Comparison of ENCODE assay signal across 6 cellular contexts in genomic region chr16:3035972-3036725, GRCh38. TPM values are rescaled to one million over a fixed set of nuclear protein-coding genes. Genes with fewer than 3 reads are reported as not detected.
A peak's percentile ranks its signal among the peaks of the same experiment; 100 is the strongest.
DNase-seq lines count a peak whose midpoint lies in the region; TF ChIP-seq lines count a peak whose summit lies in the region.
"Had no signal": no experiment of that assay in that cellular context is flagged by ENCODE, and none has a peak within 500 bp of the region (broad histone marks: within the 10 kb centered on the region; RNA-seq: fewer than 3 reads in every experiment).

No MANE protein-coding gene starts in this region.

- TF ChIP-seq POLR2A in spleen (IDR thresholded peaks at IDR 0.05): no peak

- no peak overlapping the region for H3K27ac ChIP-seq in OCI-LY3 (ENCODE audit: low read length)
- H3K27ac ChIP-seq in esophagus (ENCODE audit: low read depth in 2 of 2, low read length in 1 of 2): peak overlapping the region; percentile 84 to 85
- no peak overlapping the region for H3K27ac ChIP-seq in spleen

- H3K27me3 ChIP-seq in OCI-LY3 (ENCODE audit: low read depth, low read length): peaks cover 20% of the 10 kb centered on the region
- peaks cover 0 to 3% of the 10 kb centered on the region in 2 donors for H3K27me3 ChIP-seq in esophagus (ENCODE audit: control insufficient read depth in 1 of 2, insufficient read depth in 2 of 2, low read length in 2 of 2)
- H3K27me3 ChIP-seq in spleen (replicated peaks in 1 of 7): peaks cover 7 to 100% (median 76%) of the 10 kb centered on the region in 7 donors

- 1 to 2% methylated on average over 36 to 40 of the region's 40 CpGs for WGBS in esophagus, 2 donors
- WGBS in spleen, 5 donors: 2 to 6% (median 5%) methylated on average over 31 to 40 of the region's 40 CpGs

- no peak overlapping the region for H2AFZ ChIP-seq in OCI-LY3 (ENCODE audit: low read depth, low read length)

- DNase-seq in spleen (peak; percentile 84), NCI-H1930 (lab: John Stamatoyannopoulos, UW) (no peak)
- no peak for DNase-seq in activated CD4-positive, alpha-beta T cell treated with anti-CD3 and anti-CD28 coated beads for 4 hours
- DNase-seq: activated CD8-positive, alpha-beta memory T cell treated with anti-CD3 and anti-CD28 coated beads, Interleukin-2, amount 50 U/mL, for 48 hours had no signal

- H3K9me3 ChIP-seq in OCI-LY3 (ENCODE audit: insufficient read depth, low read length) (no peaks in the 10 kb centered on the region), esophagus (ENCODE audit: control insufficient read depth in 2 of 2, insufficient read depth in 1 of 2, low read depth in 1 of 2, low read length in 1 of 2) (no peaks in the 10 kb centered on the region), spleen (no peaks in the 10 kb centered on the region)

- peak overlapping the region; percentile 41 for H3K4me2 ChIP-seq in OCI-LY3 (ENCODE audit: low read length)

- H3K36me3 ChIP-seq in OCI-LY3 (replicated peaks; ENCODE audit: low read depth, low read length) (no peaks in the 10 kb centered on the region), esophagus (ENCODE audit: control insufficient read depth in 2 of 2, insufficient read depth in 2 of 2, low read length in 1 of 2) (peaks cover 0 to 4% of the 10 kb centered on the region in 2 donors), spleen (no peaks in the 10 kb centered on the region)

- H4K20me1 ChIP-seq in OCI-LY3 (ENCODE audit: insufficient read depth, low read length): no peaks in the 10 kb centered on the region

- TF ChIP-seq CTCF in OCI-LY3 (IDR thresholded peaks at IDR 0.05; ENCODE audit: low read depth, low read length): no peak
- no peak for TF ChIP-seq CTCF in spleen (IDR thresholded peaks at IDR 0.05 in 8 of 11, conservative IDR thresholded peaks at IDR 0.05 in 3 of 11)

- no peak overlapping the region for H3K9ac ChIP-seq in OCI-LY3 (ENCODE audit: low read length)

- H3K79me2 ChIP-seq in OCI-LY3 (ENCODE audit: low read length): no peaks in the 10 kb centered on the region

- intact Hi-C loops in spleen (cut with DNase I; ENCODE audit: low total_unique reads): no loop called here

- H3K4me3 ChIP-seq in OCI-LY3 (ENCODE audit: low read length) (peak overlapping the region; percentile 51), esophagus (ENCODE audit: low read depth in 1 of 2, low read length in 2 of 2) (peak overlapping the region; percentile 61 to 69), spleen (peak overlapping the region in 3 of 8 donors; percentile 1 to 55 (median 11))

- H3K4me1 ChIP-seq in OCI-LY3 (ENCODE audit: low read length) (peaks cover 23% of the 10 kb centered on the region), esophagus (ENCODE audit: control insufficient read depth in 2 of 2, insufficient read depth in 2 of 2, low read length in 1 of 2) (peaks cover 4 to 5% of the 10 kb centered on the region in 2 donors), spleen (peaks cover 0 to 58% (median 20%) of the 10 kb centered on the region in 6 donors)

RNA-seq across cellular contexts. Expression of gene BICDL2, which starts 0.6 kb away (rescaled TPM):
- polyA plus RNA-seq in esophagus (100 to 1,000 TPM; 144 to 149 TPM), spleen (under 1 TPM; 0.03 to 0.22 (median 0.15) TPM)
- under 1 TPM in 4 of 7 donors, not detected in 3; 0.30 to 0.77 (median 0.32) TPM for total RNA-seq in spleen

RNA-seq across cellular contexts. Expression of gene MMP25, which starts 10.2 kb away (rescaled TPM):
- polyA plus RNA-seq in esophagus (1 to 10 TPM in 1 of 2 donors, under 1 TPM in 1; 0.51 to 2.6 TPM), spleen (10 to 100 TPM in 2 of 3 donors, 1 to 10 TPM in 1; 2.7 to 45.0 (median 41.9) TPM)
- 100 to 1,000 TPM in 4 of 7 donors, 10 to 100 TPM in 3; 24.3 to 282 (median 113) TPM for total RNA-seq in spleen

RNA-seq across cellular contexts. Expression of gene THOC6, which starts 12.3 kb away (rescaled TPM):
- 10 to 100 TPM; 24.3 to 37.2 TPM for polyA plus RNA-seq in esophagus
- total RNA-seq in spleen: 10 to 100 TPM; 19.3 to 30.4 (median 26.3) TPM
- polyA plus RNA-seq in spleen: 10 to 100 TPM; 40.7 to 57.2 (median 41.0) TPM

RNA-seq across cellular contexts. Expression of gene HCFC1R1, which starts 12.4 kb away (rescaled TPM):
- polyA plus RNA-seq in esophagus (10 to 100 TPM; 58.8 to 73.6 TPM), spleen (10 to 100 TPM; 60.5 to 74.5 (median 62.8) TPM)
- total RNA-seq in spleen: 10 to 100 TPM; 15.5 to 30.8 (median 21.6) TPM

RNA-seq across cellular contexts. Expression of gene TNFRSF12A, which starts 16.0 kb away (rescaled TPM):
- 10 to 100 TPM; 16.6 to 21.1 TPM for polyA plus RNA-seq in esophagus
- 10 to 100 TPM in 3 of 7 donors, 1 to 10 TPM in 4; 2.0 to 26.1 (median 7.5) TPM for total RNA-seq in spleen
- polyA plus RNA-seq in spleen: 10 to 100 TPM in 1 of 3 donors, 1 to 10 TPM in 2; 7.7 to 16.5 (median 8.3) TPM

Comparison
In these comparisons a context has a peak if more than half of its experiments do, and no peak if none do; other contexts are left out.
1. H3K27ac ChIP-seq: peak in esophagus (2 of 2); none in OCI-LY3 (single experiment) and spleen (0 of 8).
2. RNA of gene BICDL2, which starts 0.6 kb away (polyA plus RNA-seq): 144 to 149 TPM in esophagus; 0.03 to 0.22 TPM in spleen; every median in the first group is over 100 times any median in the second.